In genomic region chr15:101135532-101136166, GRCh38 we compare ENCODE assay signal across 10 cellular contexts.
DNase-seq lines count a peak whose midpoint lies in the region; ATAC-seq and TF ChIP-seq lines count a peak whose summit lies in the region.
"Had no signal": no experiment of that assay in that cellular context is flagged by ENCODE, and none has a peak within 500 bp of the region (broad histone marks: within the 10 kb centered on the region; RNA-seq: fewer than 3 reads in every experiment).

No MANE protein-coding gene starts in this region.

- peaks cover 0 to 2% (median 0%) of the 10 kb centered on the region in 7 donors for H3K9me3 Mint-ChIP-seq in CD14-positive monocyte

- in situ Hi-C loops in brain microvascular endothelial cell (cut with HindIII; ENCODE audit: low pct_ligation_motif_present, low sequenced_read_pairs), result no loop called here

- intact Hi-C loops in CD14-positive monocyte (cut with micrococcal nuclease), result no loop called here

- H3K4me1 Mint-ChIP-seq in CD14-positive monocyte (peaks cover 62% of the 10 kb centered on the region), T-helper 17 cell (peaks cover 23% of the 10 kb centered on the region)

- H3K27ac Mint-ChIP-seq in CD14-positive monocyte (peak overlapping the region in 4 of 7 donors; percentile 3 to 51 (median 31)), T-helper 17 cell (peak overlapping the region; percentile 32)

- no peaks in the 10 kb centered on the region for H3K9me3 ChIP-seq in T-helper 17 cell (ENCODE audit: control insufficient read depth, low read length, poor library complexity, severe bottlenecking)

- H3K36me3 Mint-ChIP-seq in CD14-positive monocyte (no peaks in the 10 kb centered on the region), T-helper 17 cell (ENCODE audit: low read depth) (no peaks in the 10 kb centered on the region)

- ATAC-seq in HG02973 (IDR thresholded peaks at IDR 0.05; ENCODE audit: unreplicated experiment), result peak; percentile 66
- no peak for ATAC-seq in T-helper 17 cell

- H3K27me3 Mint-ChIP-seq in CD14-positive monocyte (ENCODE audit: low read depth in 3 of 3) (peaks cover 0 to 11% (median 3%) of the 10 kb centered on the region in 3 donors), T-helper 17 cell (no peaks in the 10 kb centered on the region)

- no peak overlapping the region for H3K27ac ChIP-seq in brain microvascular endothelial cell

- no peak for DNase-seq in CD14-positive monocyte (ENCODE audit: low spot score)
- DNase-seq in GM19238 (ENCODE audit: insufficient read length, low spot score), result peak; percentile 60
- DNase-seq in T-helper 17 cell, result no peak
- no peak for DNase-seq in NCI-H2081 (lab: John Stamatoyannopoulos, UW)
- no peak for DNase-seq in brain microvascular endothelial cell
- DNase-seq in amniotic stem cell (lab: John Stamatoyannopoulos, UW), result no peak
- no peak for DNase-seq in NCI-H446 (lab: John Stamatoyannopoulos, UW)
- DNase-seq: CD4-positive, alpha-beta memory T cell; SHP77 treated with DMSO at 0.1 percent for 48 hours had no signal

- TF ChIP-seq CTCF in CD14-positive monocyte (IDR thresholded peaks at IDR 0.05), result no peak
- TF ChIP-seq CTCF in brain microvascular endothelial cell (IDR thresholded peaks at IDR 0.05; ENCODE audit: low read depth, low read length, missing control alignments), result no peak

- no peaks in the 10 kb centered on the region for H3K36me3 ChIP-seq in brain microvascular endothelial cell (replicated peaks)

- H3K27me3 ChIP-seq in brain microvascular endothelial cell (replicated peaks), result no peaks in the 10 kb centered on the region

- no peak overlapping the region for H3K4me3 ChIP-seq in brain microvascular endothelial cell (ENCODE audit: low read depth, low read length)

- H3K4me3 Mint-ChIP-seq in CD14-positive monocyte, result peak overlapping the region in 1 of 2 donors; percentile 46
- no peak overlapping the region for H3K4me3 Mint-ChIP-seq in T-helper 17 cell
